Comparison of ENCODE assay signal across 16 cellular contexts in genomic region chr9:731474-731873, GRCh38.
DNase-seq lines count a peak whose midpoint lies in the region; FAIRE-seq and TF ChIP-seq lines count a peak whose summit lies in the region.
"Had no signal": no experiment of that assay in that cellular context is flagged by ENCODE, and none has a peak within 500 bp of the region (broad histone marks: within the 10 kb centered on the region; RNA-seq: fewer than 3 reads in every experiment).

No MANE protein-coding gene starts in this region.

- POLR2A ChIA-PET in endothelial cell of umbilical vein (lab: Charles Lee), result no interaction called here

- TF ChIP-seq CTCF in chondrocyte (IDR thresholded peaks at IDR 0.05) (no peak), endothelial cell of umbilical vein (IDR thresholded peaks at IDR 0.05; ENCODE audit: extremely low read depth in 1 of 2, insufficient read depth in 1 of 2, low read depth in 1 of 2, low read length in 2 of 2) (no peak), tibial artery (IDR thresholded peaks at IDR 0.05) (no peak), left ventricle myocardium inferior (IDR thresholded peaks at IDR 0.05; ENCODE audit: borderline replicate concordance) (no peak)

- no peak overlapping the region for H3K4me2 ChIP-seq in endothelial cell of umbilical vein (ENCODE audit: insufficient read depth, low read length)
- H3K4me2 ChIP-seq: A549, GM23338 had no signal

- H3K9ac ChIP-seq in endothelial cell of umbilical vein (replicated peaks; ENCODE audit: extremely low read depth, insufficient read depth, low read length), result no peak overlapping the region
- no peak overlapping the region for H3K9ac ChIP-seq in subcutaneous abdominal adipose tissue (ENCODE audit: low read length in 5 of 5)

- no peak overlapping the region for H2AFZ ChIP-seq in endothelial cell of umbilical vein (ENCODE audit: low read depth, low read length)
- H2AFZ ChIP-seq: GM23338 had no signal

- H3K4me3 ChIP-seq in endothelial cell of umbilical vein (replicated peaks in 1 of 3; ENCODE audit: insufficient read depth in 1 of 3, low read depth in 1 of 3, low read length in 3 of 3), result no peak overlapping the region
- H3K4me3 ChIP-seq in subcutaneous abdominal adipose tissue (ENCODE audit: low read depth in 1 of 5, low read length in 5 of 5), result no peak overlapping the region
- H3K4me3 ChIP-seq in tibial artery, result no peak overlapping the region
- H3K4me3 ChIP-seq in left ventricle myocardium inferior, result no peak overlapping the region
- H3K4me3 ChIP-seq: A549, GM12878, GM23338 had no signal

- H3K27me3 Mint-ChIP-seq in chondrocyte (ENCODE audit: low read depth), result no peaks in the 10 kb centered on the region
- H3K27me3 Mint-ChIP-seq: CD4-positive, alpha-beta memory T cell had no signal

- peaks cover 12% of the 10 kb centered on the region for H3K4me1 ChIP-seq in endothelial cell of umbilical vein (ENCODE audit: control insufficient read depth, extremely low read depth, insufficient read depth, low read length)
- peaks cover 0 to 26% (median 24%) of the 10 kb centered on the region in 5 donors for H3K4me1 ChIP-seq in subcutaneous abdominal adipose tissue (ENCODE audit: control insufficient read depth in 5 of 5, insufficient read depth in 5 of 5, low read length in 5 of 5)
- peaks cover 0 to 78% (median 41%) of the 10 kb centered on the region in 4 donors for H3K4me1 ChIP-seq in tibial artery
- peaks cover 43% of the 10 kb centered on the region for H3K4me1 ChIP-seq in left ventricle myocardium inferior
- H3K4me1 ChIP-seq: BE2C had no signal

- CTCF ChIA-PET in endothelial cell of umbilical vein (lab: Charles Lee), result no interaction called here

- dilution Hi-C loops in endothelial cell of umbilical vein (cut with MboI; ENCODE audit: extremely low pct_ligation_motif_present, low sequenced_read_pairs), result no loop called here

- BruUV-seq in endothelial cell of umbilical vein (replicated peaks; lab: Mats Ljungman, UMichigan), result TSS peak; percentile 13

- intact Hi-C loops in endothelial cell of umbilical vein (cut with micrococcal nuclease), result no loop called here
- intact Hi-C loops in tibial artery (cut with DNase I; ENCODE audit: low total_unique reads), result no loop called here
- intact Hi-C loops in left ventricle myocardium inferior (cut with micrococcal nuclease), result no loop called here

- H3K36me3 ChIP-seq in endothelial cell of umbilical vein (ENCODE audit: control insufficient read depth in 2 of 2, extremely low read depth in 1 of 2, insufficient read depth in 2 of 2, low read length in 2 of 2) (peaks cover 16 to 23% of the 10 kb centered on the region in 2 experiments), subcutaneous abdominal adipose tissue (ENCODE audit: control insufficient read depth in 5 of 5, insufficient read depth in 5 of 5, low read length in 5 of 5) (peaks cover 23 to 62% (median 46%) of the 10 kb centered on the region in 5 donors), tibial artery (peaks cover 42 to 58% (median 50%) of the 10 kb centered on the region in 3 donors), left ventricle myocardium inferior (peaks cover 55% of the 10 kb centered on the region)
- H3K36me3 ChIP-seq: BE2C had no signal

- no peaks in the 10 kb centered on the region for H4K20me1 ChIP-seq in endothelial cell of umbilical vein (replicated peaks; ENCODE audit: control insufficient read depth, extremely low read depth, insufficient read depth, low read length)

- FAIRE-seq in endothelial cell of umbilical vein (lab: Jason Lieb, UNC), result no peak
- no peak for FAIRE-seq in HTR-8/SVneo (lab: Jason Lieb, UNC)
- FAIRE-seq: A549, GM12878, GM18507 had no signal

- H3K79me2 ChIP-seq in endothelial cell of umbilical vein (ENCODE audit: control insufficient read depth, insufficient read depth, low read length), result peaks cover 11% of the 10 kb centered on the region

- TF ChIP-seq POLR2A in endothelial cell of umbilical vein (IDR thresholded peaks at IDR 0.05; ENCODE audit: low read depth, low read length), result no peak

- DNase-seq in chondrocyte (ENCODE audit: low spot score), result no peak
- DNase-seq in endothelial cell of umbilical vein (ENCODE audit: low read depth, low spot score), result no peak
- DNase-seq in tibial artery, result no peak
- no peak for DNase-seq in left ventricle myocardium inferior
- DNase-seq in HTR-8/SVneo (ENCODE audit: insufficient read length, low spot score), result no peak
- no peak for DNase-seq in cerebellar nuclear complex (lab: John Stamatoyannopoulos, UW)
- DNase-seq: BE2C; CD4-positive, alpha-beta memory T cell; DMS79; H7 had no signal

- peaks cover 46% of the 10 kb centered on the region for H3K4me1 Mint-ChIP-seq in chondrocyte (ENCODE audit: low read depth)
- H3K4me1 Mint-ChIP-seq: CD4-positive, alpha-beta memory T cell had no signal

- H3K9me3 ChIP-seq in endothelial cell of umbilical vein (replicated peaks; ENCODE audit: control insufficient read depth, insufficient read depth, low read length), result no peaks in the 10 kb centered on the region
- H3K9me3 ChIP-seq in subcutaneous abdominal adipose tissue (ENCODE audit: control insufficient read depth in 5 of 5, low read length in 5 of 5), result no peaks in the 10 kb centered on the region
- H3K9me3 ChIP-seq in tibial artery, result no peaks in the 10 kb centered on the region
- H3K9me3 ChIP-seq in left ventricle myocardium inferior (replicated peaks), result no peaks in the 10 kb centered on the region
- H3K9me3 ChIP-seq: A549, BE2C had no signal

- no peak overlapping the region for H3K27ac ChIP-seq in endothelial cell of umbilical vein (ENCODE audit: insufficient read depth, low read depth, low read length)
- H3K27ac ChIP-seq in subcutaneous abdominal adipose tissue (ENCODE audit: low read depth, low read length), result peak overlapping the region; percentile 21
- H3K27ac ChIP-seq in tibial artery, result peak overlapping the region; percentile 69 to 70
- no peak overlapping the region for H3K27ac ChIP-seq in left ventricle myocardium inferior (replicated peaks)
- H3K27ac ChIP-seq: A549, C4-2B had no signal

- no peaks in the 10 kb centered on the region for H3K9me3 Mint-ChIP-seq in chondrocyte (ENCODE audit: low read depth)
- H3K9me3 Mint-ChIP-seq: GM23338 had no signal

- peak overlapping the region; percentile 80 for H3K27ac Mint-ChIP-seq in chondrocyte (ENCODE audit: unreplicated experiment)

- no peaks in the 10 kb centered on the region for H3K27me3 ChIP-seq in endothelial cell of umbilical vein (ENCODE audit: control insufficient read depth in 2 of 2, insufficient read depth in 2 of 2, low read length in 2 of 2)
- H3K27me3 ChIP-seq in subcutaneous abdominal adipose tissue (ENCODE audit: control insufficient read depth in 5 of 5, insufficient read depth in 4 of 5, low read length in 5 of 5), result no peaks in the 10 kb centered on the region
- H3K27me3 ChIP-seq in tibial artery, result no peaks in the 10 kb centered on the region
- no peaks in the 10 kb centered on the region for H3K27me3 ChIP-seq in left ventricle myocardium inferior (ENCODE audit: low read depth)
- H3K27me3 ChIP-seq: BE2C had no signal

- H3K36me3 Mint-ChIP-seq in chondrocyte (ENCODE audit: low read depth), result peaks cover 18% of the 10 kb centered on the region

- H3K4me3 Mint-ChIP-seq in chondrocyte (ENCODE audit: unreplicated experiment), result no peak overlapping the region
- H3K4me3 Mint-ChIP-seq: CD4-positive, alpha-beta memory T cell; GM23338 had no signal

- H3K9me1 ChIP-seq in endothelial cell of umbilical vein (replicated peaks; ENCODE audit: control insufficient read depth, extremely low read depth, insufficient read depth, low read length), result no peaks in the 10 kb centered on the region

TF ChIP-seq in endothelial cell of umbilical vein, 7 proteins besides CTCF, POLR2A, EP300 and RAD21:
- TF ChIP-seq EZH2 (IDR thresholded peaks at IDR 0.05; ENCODE audit: borderline replicate concordance, low read depth, low read length, severe bottlenecking) (no peak), MYC (IDR thresholded peaks at IDR 0.05; ENCODE audit: low read depth, low read length) (no peak)

Comparison
In these comparisons a context has a peak if more than half of its experiments do, and no peak if none do; other contexts are left out.
1. H3K27ac ChIP-seq: peak in subcutaneous abdominal adipose tissue (single experiment) and tibial artery (2 of 2); none in endothelial cell of umbilical vein (single experiment) and left ventricle myocardium inferior (single experiment).